ENCODE assay signal across 10 cellular contexts in genomic region chr7:94696981-94697670, GRCh38. TPM values are rescaled to one million over a fixed set of nuclear protein-coding genes. Genes with fewer than 3 reads are reported as not detected.
DNase-seq lines count a peak whose midpoint lies in the region; ATAC-seq and TF ChIP-seq lines count a peak whose summit lies in the region.
"Had no signal": no experiment of that assay in that cellular context is flagged by ENCODE, and none has a peak within 500 bp of the region (broad histone marks: within the 10 kb centered on the region; RNA-seq: fewer than 3 reads in every experiment).

No MANE protein-coding gene starts in this region.

- peaks cover 33% of the 10 kb centered on the region for H3K4me1 ChIP-seq in ACC112 (ENCODE audit: control insufficient read depth, insufficient read depth, low read length, unreplicated experiment)
- H3K4me1 ChIP-seq in HUES48 (ENCODE audit: control insufficient read depth, insufficient read depth, low read length) = peaks cover 16% of the 10 kb centered on the region
- H3K4me1 ChIP-seq in lower lobe of right lung = peaks cover 11% of the 10 kb centered on the region
- peaks cover 0 to 7% (median 1%) of the 10 kb centered on the region in 4 donors for H3K4me1 ChIP-seq in esophagus muscularis mucosa

- CTCF ChIA-PET in MCF 10A (lab: Yijun Ruan, JAX) = no interaction called here

- intact Hi-C loops in MCF 10A (cut with micrococcal nuclease) (loop anchor here (5.0 to 10.0 kb wide), 5 partner anchors 40 to 512 kb away; partner anchors contain the start of gene SGCE), lower lobe of right lung (cut with DNase I) (no loop called here), esophagus muscularis mucosa (cut with DNase I) (no loop called here)

- no peaks in the 10 kb centered on the region for H3K27me3 Mint-ChIP-seq in MCF 10A (ENCODE audit: insufficient read depth, unreplicated experiment)
- no peaks in the 10 kb centered on the region for H3K27me3 Mint-ChIP-seq in stimulated activated naive CD8-positive, alpha-beta T cell treated with anti-CD3 and anti-CD28 coated beads, Interleukin-15, amount 100 ng/mL, for 72 hours

- H2AFZ ChIP-seq in ACC112 (ENCODE audit: low read length, unreplicated experiment) = peak overlapping the region; percentile 73

- peak overlapping the region; percentile 93 for H3K27ac ChIP-seq in ACC112 (ENCODE audit: low read depth, low read length)
- peak overlapping the region; percentile 51 for H3K27ac ChIP-seq in HUES48 (ENCODE audit: low read depth, low read length)
- H3K27ac ChIP-seq in lower lobe of right lung = no peak overlapping the region
- H3K27ac ChIP-seq in esophagus muscularis mucosa (replicated peaks in 1 of 4) = no peak overlapping the region

- POLR2A ChIA-PET in MCF 10A (lab: Yijun Ruan, JAX) = interaction anchor here (0.6 to 2.8 kb wide), 16 partner anchors 8 to 1852 kb away, joined by 3 to 23 read pairs (median 4); partner anchors contain the start of gene SGCE

- no peaks in the 10 kb centered on the region for H3K36me3 Mint-ChIP-seq in MCF 10A (ENCODE audit: insufficient read depth, unreplicated experiment)

- H3K9me3 ChIP-seq in HUES48 (ENCODE audit: control insufficient read depth, insufficient read depth, low read length) (0 out of 2 replicates have a peak, but pooled peaks cover 3% of the 10 kb centered on the region), lower lobe of right lung (no peaks in the 10 kb centered on the region), esophagus muscularis mucosa (no peaks in the 10 kb centered on the region)

- no peak overlapping the region for H3K4me3 Mint-ChIP-seq in MCF 10A (ENCODE audit: unreplicated experiment)
- no peak overlapping the region for H3K4me3 Mint-ChIP-seq in stimulated activated naive CD8-positive, alpha-beta T cell treated with anti-CD3 and anti-CD28 coated beads, Interleukin-15, amount 100 ng/mL, for 72 hours

- no TSS peak for BruUV-seq in MCF 10A (replicated peaks; lab: Mats Ljungman, UMichigan)

- 82% methylated on average over 1 of the region's 1 CpG for WGBS in esophagus muscularis mucosa

- H3K9ac ChIP-seq in HUES48 (ENCODE audit: low read depth, low read length) = no peak overlapping the region

- ATAC-seq in lower lobe of right lung = peak; percentile 72 to 85
- ATAC-seq in stimulated activated naive CD8-positive, alpha-beta T cell treated with anti-CD3 and anti-CD28 coated beads, Interleukin-15, amount 100 ng/mL, for 72 hours = no peak
- ATAC-seq in stimulated activated naive CD8-positive, alpha-beta T cell treated with anti-CD3 and anti-CD28 coated beads, Interleukin-15, Interleukin-2, amounts not matched to agents 100 U/mL and 50 U/mL, for 24 hours = no peak

- H3K79me2 ChIP-seq in ACC112 (ENCODE audit: control insufficient read depth, insufficient read depth, low read length, unreplicated experiment) = no peaks in the 10 kb centered on the region

- H3K4me3 ChIP-seq in ACC112 (ENCODE audit: low read depth, low read length) (peak overlapping the region; percentile 26; the same call in 1 of the 2 replicates), HUES48 (ENCODE audit: low read depth, low read length) (no peak overlapping the region), lower lobe of right lung (no peak overlapping the region), esophagus muscularis mucosa (no peak overlapping the region)

- TF ChIP-seq CTCF in MCF 10A (IDR thresholded peaks at IDR 0.05; ENCODE audit: unreplicated experiment) = no peak
- TF ChIP-seq CTCF in lower lobe of right lung (IDR thresholded peaks at IDR 0.05) = no peak
- no peak for TF ChIP-seq CTCF in esophagus muscularis mucosa (IDR thresholded peaks at IDR 0.05)

- H3K36me3 ChIP-seq in ACC112 (ENCODE audit: insufficient read depth, low read length) = 0 out of 2 replicates have a peak, but pooled peaks cover 4% of the 10 kb centered on the region
- no peaks in the 10 kb centered on the region for H3K36me3 ChIP-seq in HUES48 (ENCODE audit: control insufficient read depth, insufficient read depth, low read length)
- no peaks in the 10 kb centered on the region for H3K36me3 ChIP-seq in lower lobe of right lung
- no peaks in the 10 kb centered on the region for H3K36me3 ChIP-seq in esophagus muscularis mucosa

- peaks cover 25% of the 10 kb centered on the region for H3K4me1 Mint-ChIP-seq in MCF 10A (ENCODE audit: insufficient read depth, unreplicated experiment)
- H3K4me1 Mint-ChIP-seq in stimulated activated naive CD8-positive, alpha-beta T cell treated with anti-CD3 and anti-CD28 coated beads, Interleukin-15, amount 100 ng/mL, for 72 hours = no peaks in the 10 kb centered on the region

- TF ChIP-seq POLR2A in esophagus muscularis mucosa (IDR thresholded peaks at IDR 0.05; ENCODE audit: low read depth) = no peak

- H3K27me3 ChIP-seq in ACC112 (ENCODE audit: insufficient read depth, low read length) (no peaks in the 10 kb centered on the region), HUES48 (ENCODE audit: control insufficient read depth, insufficient read depth, low read length) (no peaks in the 10 kb centered on the region), lower lobe of right lung (ENCODE audit: low read depth) (no peaks in the 10 kb centered on the region), esophagus muscularis mucosa (no peaks in the 10 kb centered on the region)

- TF ChIP-seq EP300 in esophagus muscularis mucosa (IDR thresholded peaks at IDR 0.05) = no peak

- DNase-seq in MCF 10A (ENCODE audit: unreplicated experiment) (peak; percentile 97), lower lobe of right lung (no peak), esophagus muscularis mucosa (ENCODE audit: extremely low spot score) (no peak)
- DNase-seq in stimulated activated CD4-positive, alpha-beta T cell treated with anti-CD3 and anti-CD28 coated beads, Interleukin-1b, Interleukin-23, amount 100 ng/mL, for 48 hours = no peak
- no peak for DNase-seq in stimulated activated naive CD8-positive, alpha-beta T cell treated with anti-CD3 and anti-CD28 coated beads, Interleukin-15, amount 100 ng/mL, for 72 hours
- no peak for DNase-seq in stimulated activated naive CD8-positive, alpha-beta T cell treated with anti-CD3 and anti-CD28 coated beads, Interleukin-15, Interleukin-2, amounts not matched to agents 100 U/mL and 50 U/mL, for 24 hours
- DNase-seq: activated CD4-positive, alpha-beta T cell treated with anti-CD3 and anti-CD28 coated beads, Interleukin-2, amount 50 U/mL, for 48 hours; substantia nigra had no signal

- peak overlapping the region; percentile 49 for H3K27ac Mint-ChIP-seq in MCF 10A (ENCODE audit: low read depth, unreplicated experiment)
- H3K27ac Mint-ChIP-seq in stimulated activated naive CD8-positive, alpha-beta T cell treated with anti-CD3 and anti-CD28 coated beads, Interleukin-15, amount 100 ng/mL, for 72 hours = no peak overlapping the region

- no peaks in the 10 kb centered on the region for H3K9me3 Mint-ChIP-seq in MCF 10A (ENCODE audit: unreplicated experiment)
- H3K9me3 Mint-ChIP-seq in stimulated activated naive CD8-positive, alpha-beta T cell treated with anti-CD3 and anti-CD28 coated beads, Interleukin-15, amount 100 ng/mL, for 72 hours = no peaks in the 10 kb centered on the region

RNA-seq across cellular contexts. Expression of gene SGCE, which starts 41.2 kb away (rescaled TPM):
- 39.4 and 48.9 TPM in 2 replicates for total RNA-seq in MCF 10A (2022)
- total RNA-seq in lower lobe of right lung = 47.1 TPM
- 100 to 1,000 TPM in 1 of 4 donors, 10 to 100 TPM in 3; 72.6 to 135 (median 88.1) TPM for total RNA-seq in esophagus muscularis mucosa

Comparison
In these comparisons a context has a peak if more than half of its experiments do, and no peak if none do; other contexts are left out.
1. H3K27ac ChIP-seq: peak in ACC112 (single experiment) and HUES48 (single experiment); none in lower lobe of right lung (single experiment) and esophagus muscularis mucosa (0 of 4).
2. ATAC-seq: peak in lower lobe of right lung (2 of 2); none in stimulated activated naive CD8-positive, alpha-beta T cell treated with anti-CD3 and anti-CD28 coated beads, Interleukin-15, amount 100 ng/mL, for 72 hours (single experiment) and stimulated activated naive CD8-positive, alpha-beta T cell treated with anti-CD3 and anti-CD28 coated beads, Interleukin-15, Interleukin-2, amounts not matched to agents 100 U/mL and 50 U/mL, for 24 hours (single experiment).